1 cellular context compared by ENCODE assay signal in the genomic region with DNA sequence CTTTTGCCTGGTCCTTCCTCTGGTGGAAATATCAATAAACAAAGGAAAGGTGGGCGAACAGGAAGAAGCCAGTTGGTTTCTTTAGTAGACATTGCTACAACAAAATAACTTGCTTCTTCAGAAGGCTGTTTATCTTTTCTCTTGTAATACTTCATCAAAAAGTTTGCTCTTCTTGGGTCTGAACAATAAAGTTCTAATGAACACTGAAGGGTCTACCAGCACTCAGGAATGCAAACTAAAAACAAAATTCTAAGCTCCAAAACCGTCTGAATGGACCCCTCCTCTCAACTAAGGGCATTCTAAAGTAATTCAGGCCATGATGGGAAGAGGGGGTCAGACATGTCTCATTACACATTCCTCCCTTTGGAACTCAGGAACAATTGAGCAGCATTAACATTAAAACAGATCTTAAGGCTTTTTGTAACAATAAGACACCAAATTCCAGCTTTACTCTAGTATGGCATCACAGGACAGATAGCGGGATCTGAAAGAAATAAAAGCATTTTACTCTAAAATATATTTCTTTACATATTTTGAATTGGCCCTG.
TF ChIP-seq lines count a peak whose summit lies in the region.

No MANE protein-coding gene starts in this region.

TF ChIP-seq in HepG2, 621 proteins besides CTCF, POLR2A, EP300 and RAD21:
- TF ChIP-seq WIZ (CRISPR knock-in tag; IDR thresholded peaks at IDR 0.05) (no peak), ZBTB7B (CRISPR knock-in tag; IDR thresholded peaks at IDR 0.05) (no peak), ZBTB38 (CRISPR knock-in tag; IDR thresholded peaks at IDR 0.05) (no peak), KMT2A (CRISPR knock-in tag; IDR thresholded peaks at IDR 0.05) (no peak), SNAPC4 (CRISPR knock-in tag; IDR thresholded peaks at IDR 0.05) (no peak)
